ENCODE assay signal across 1 cellular context in the genomic region with DNA sequence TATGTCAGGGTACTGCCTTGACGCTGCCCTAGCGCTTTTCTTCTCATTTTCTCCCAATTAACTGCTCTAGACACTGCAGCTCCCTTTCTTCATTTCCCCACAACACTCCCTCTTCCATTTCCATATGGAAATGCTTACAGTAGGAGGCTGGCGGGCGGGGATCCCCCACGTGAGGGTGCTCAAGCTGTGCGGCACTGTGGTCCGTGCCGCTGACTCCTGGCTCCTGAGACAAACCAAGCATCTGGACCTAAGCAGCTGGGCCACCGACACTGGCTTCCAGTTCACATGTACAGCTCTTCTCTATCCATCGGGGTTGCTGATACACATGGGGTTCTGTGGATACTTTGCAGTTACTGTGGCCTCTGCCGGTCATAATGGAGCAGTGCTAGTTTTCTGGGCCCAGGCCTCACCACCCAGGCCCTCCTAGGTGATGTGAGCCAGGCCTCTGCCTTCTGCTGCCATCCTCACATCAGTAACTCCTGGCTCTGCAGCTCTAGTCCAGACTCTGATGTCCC.
TF ChIP-seq lines count a peak whose summit lies in the region.

No MANE protein-coding gene starts in this region.

TF ChIP-seq in GM23338, 12 proteins besides CTCF, POLR2A, EP300 and RAD21 (continued from another document):
- TF ChIP-seq NANOG (IDR thresholded peaks at IDR 0.05; ENCODE audit: borderline replicate concordance) = no peak
- no peak for TF ChIP-seq JUNB (IDR thresholded peaks at IDR 0.05; ENCODE audit: unreplicated experiment)
- TF ChIP-seq EZH2 (IDR thresholded peaks at IDR 0.05; ENCODE audit: low read depth, unreplicated experiment) = no peak
TF ChIP-seq in GM23338: peak in this region for 0.
